ENCODE assay signal across 19 cellular contexts in the genomic region with DNA sequence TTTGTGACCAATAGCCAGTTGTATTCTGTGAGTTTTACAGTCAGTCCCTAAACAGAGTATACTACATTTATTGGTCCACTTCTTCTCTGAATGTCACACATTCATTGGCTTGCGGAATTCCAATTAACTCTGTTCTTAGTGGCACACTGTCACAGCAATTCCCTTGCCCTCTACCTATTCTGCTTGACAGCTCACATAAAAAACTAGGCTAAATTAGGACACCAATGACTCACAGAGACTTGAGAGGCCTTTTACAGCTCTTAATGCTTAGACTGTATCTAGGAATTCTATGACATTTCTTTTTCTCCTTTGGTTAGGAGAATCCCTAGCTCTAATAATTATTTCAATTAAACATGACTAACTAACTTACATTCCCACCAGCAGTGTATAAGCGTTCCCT.
DNase-seq lines count a peak whose midpoint lies in the region; ATAC-seq and TF ChIP-seq lines count a peak whose summit lies in the region.
"Had no signal": no experiment of that assay in that cellular context is flagged by ENCODE, and none has a peak within 500 bp of the region (broad histone marks: within the 10 kb centered on the region; RNA-seq: fewer than 3 reads in every experiment).

No MANE protein-coding gene starts in this region.

- H3K79me2 ChIP-seq in osteoblast (ENCODE audit: insufficient read depth, low read length) = no peaks in the 10 kb centered on the region
- no peaks in the 10 kb centered on the region for H3K79me2 ChIP-seq in GM23338 (replicated peaks; ENCODE audit: insufficient read depth)

- H3K4me3 ChIP-seq in fibroblast of villous mesenchyme (ENCODE audit: low read depth, low read length) (no peak overlapping the region), osteoblast (ENCODE audit: insufficient read depth, low read length) (no peak overlapping the region), GM23338 (no peak overlapping the region), WERI-Rb-1 (ENCODE audit: low read depth, low read length) (no peak overlapping the region)
- H3K4me3 ChIP-seq: BLaER1, psoas muscle, testis had no signal

- H2AFZ ChIP-seq in osteoblast (ENCODE audit: low read length) = no peak overlapping the region
- H2AFZ ChIP-seq in GM23338 = no peak overlapping the region

- DNase-seq in ELR (ENCODE audit: low read depth) (peak; percentile 20), RKO (ENCODE audit: low spot score) (peak; percentile 1), fibroblast of villous mesenchyme (ENCODE audit: low read depth) (peak; percentile 36), osteoblast (ENCODE audit: insufficient read length, low spot score, missing footprints) (peak; percentile 47), GM23338 (ENCODE audit: low spot score) (no peak), WERI-Rb-1 (no peak), glutamatergic neuron (no peak)
- DNase-seq: anterior cingulate cortex; NCI-H1930; NCI-H510A treated with DMSO at 0.1 percent for 48 hours; psoas muscle; SHP77 treated with DMSO at 0.1 percent for 48 hours; stimulated activated CD4-positive, alpha-beta T cell treated with anti-CD3 and anti-CD28 coated beads, Interleukin-12 subunit alpha, Interleukin-12 subunit beta, amount 100 ng/mL, for 4 hours; T-cell; testis had no signal

- H3K4me2 ChIP-seq in osteoblast (ENCODE audit: insufficient read depth, low read length) (no peak overlapping the region), GM23338 (no peak overlapping the region)
- H3K4me2 ChIP-seq: BLaER1 had no signal

- H3K9me3 ChIP-seq in osteoblast (ENCODE audit: low read depth, low read length) (no peaks in the 10 kb centered on the region), WERI-Rb-1 (ENCODE audit: severe bottlenecking) (no peaks in the 10 kb centered on the region)
- H3K9me3 ChIP-seq: BLaER1, psoas muscle, testis had no signal

- H3K27ac Mint-ChIP-seq in GM23338 (no peak overlapping the region), glutamatergic neuron (ENCODE audit: unreplicated experiment) (no peak overlapping the region)
- H3K27ac Mint-ChIP-seq: memory B cell; natural killer cell treated with Interleukin-12 subunit alpha and Interleukin-12 subunit beta and Interleukin-15 and Interleukin-18, amount 100 ng/mL, for 72 hours; T-cell had no signal

- no peaks in the 10 kb centered on the region for H3K27me3 Mint-ChIP-seq in GM23338 (ENCODE audit: insufficient read depth, low read depth, poor library complexity)
- no peaks in the 10 kb centered on the region for H3K27me3 Mint-ChIP-seq in glutamatergic neuron (ENCODE audit: unreplicated experiment)
- H3K27me3 Mint-ChIP-seq: memory B cell; natural killer cell treated with Interleukin-12 subunit alpha and Interleukin-12 subunit beta and Interleukin-15 and Interleukin-18, amount 100 ng/mL, for 72 hours; T-cell had no signal

- H4K20me1 ChIP-seq in osteoblast (ENCODE audit: insufficient read depth, low read length) (no peaks in the 10 kb centered on the region), GM23338 (replicated peaks; ENCODE audit: insufficient read depth) (no peaks in the 10 kb centered on the region)
- H4K20me1 ChIP-seq: BLaER1 had no signal

- H3F3A ChIP-seq in GM23338 (replicated peaks; ENCODE audit: low read depth) = no peaks in the 10 kb centered on the region

- H3K9me3 Mint-ChIP-seq in GM23338 (no peaks in the 10 kb centered on the region), glutamatergic neuron (ENCODE audit: unreplicated experiment) (no peaks in the 10 kb centered on the region)

- H3K27me3 ChIP-seq in osteoblast (ENCODE audit: insufficient read depth, low read length) (no peaks in the 10 kb centered on the region), GM23338 (ENCODE audit: insufficient read depth) (no peaks in the 10 kb centered on the region), WERI-Rb-1 (ENCODE audit: insufficient read depth, low read depth, severe bottlenecking) (no peaks in the 10 kb centered on the region)
- H3K27me3 ChIP-seq: BLaER1, testis had no signal

- H3K4me1 ChIP-seq in osteoblast (ENCODE audit: insufficient read depth, low read length) (peaks cover 5% of the 10 kb centered on the region), GM23338 (ENCODE audit: insufficient read depth) (no peaks in the 10 kb centered on the region)
- H3K4me1 ChIP-seq: BLaER1, psoas muscle, testis had no signal

- no peaks in the 10 kb centered on the region for H3K4me1 Mint-ChIP-seq in GM23338
- H3K4me1 Mint-ChIP-seq in glutamatergic neuron (ENCODE audit: low read depth, unreplicated experiment) = no peaks in the 10 kb centered on the region
- H3K4me1 Mint-ChIP-seq: memory B cell, T-cell had no signal

- H3K27ac ChIP-seq in osteoblast (ENCODE audit: low read depth, low read length) (no peak overlapping the region), GM23338 (ENCODE audit: low read depth) (no peak overlapping the region), WERI-Rb-1 (no peak overlapping the region)
- H3K27ac ChIP-seq: BLaER1, psoas muscle, testis had no signal

- ATAC-seq in HG02973 (IDR thresholded peaks at IDR 0.05; ENCODE audit: unreplicated experiment) (no peak), GM23338 (no peak)
- ATAC-seq: natural killer cell treated with Interleukin-12 subunit alpha and Interleukin-12 subunit beta and Interleukin-15 and Interleukin-18, amount 100 ng/mL, for 72 hours; T-cell had no signal

- no peaks in the 10 kb centered on the region for H3K36me3 Mint-ChIP-seq in GM23338 (ENCODE audit: low read depth)
- no peaks in the 10 kb centered on the region for H3K36me3 Mint-ChIP-seq in glutamatergic neuron (ENCODE audit: unreplicated experiment)
- H3K36me3 Mint-ChIP-seq: memory B cell; natural killer cell treated with Interleukin-12 subunit alpha and Interleukin-12 subunit beta and Interleukin-15 and Interleukin-18, amount 100 ng/mL, for 72 hours; T-cell had no signal

- H3K4me3 Mint-ChIP-seq in GM23338 (no peak overlapping the region), glutamatergic neuron (ENCODE audit: unreplicated experiment) (no peak overlapping the region)
- H3K4me3 Mint-ChIP-seq: memory B cell; natural killer cell treated with Interleukin-12 subunit alpha and Interleukin-12 subunit beta and Interleukin-15 and Interleukin-18, amount 100 ng/mL, for 72 hours; T-cell had no signal

- H3K36me3 ChIP-seq in osteoblast (ENCODE audit: insufficient read depth, low read length) = peaks cover 4% of the 10 kb centered on the region
- no peaks in the 10 kb centered on the region for H3K36me3 ChIP-seq in GM23338 (ENCODE audit: insufficient read depth)
- H3K36me3 ChIP-seq in WERI-Rb-1 = no peaks in the 10 kb centered on the region
- H3K36me3 ChIP-seq: BLaER1 had no signal

- H3K9me2 ChIP-seq in GM23338 (ENCODE audit: insufficient read depth) = no peaks in the 10 kb centered on the region

- no peak for TF ChIP-seq CTCF in fibroblast of villous mesenchyme (IDR thresholded peaks at IDR 0.05; ENCODE audit: insufficient read depth, low read depth, low read length)
- no peak for TF ChIP-seq CTCF in osteoblast (IDR thresholded peaks at IDR 0.05; ENCODE audit: extremely low read depth, low read depth, low read length)
- no peak for TF ChIP-seq CTCF in GM23338 (conservative IDR thresholded peaks at IDR 0.05; ENCODE audit: low read depth in 2 of 2)
- no peak for TF ChIP-seq CTCF in WERI-Rb-1 (IDR thresholded peaks at IDR 0.05; ENCODE audit: low read depth, low read length)
- no peak for TF ChIP-seq CTCF in glutamatergic neuron (IDR thresholded peaks at IDR 0.05; ENCODE audit: partially characterized antibody, unreplicated experiment)

TF ChIP-seq in GM23338, 12 proteins besides CTCF, POLR2A, EP300 and RAD21:
- no peak for TF ChIP-seq EZH2phosphoT487 (IDR thresholded peaks at IDR 0.05; ENCODE audit: unreplicated experiment)
- no peak for TF ChIP-seq JUNB (IDR thresholded peaks at IDR 0.05; ENCODE audit: unreplicated experiment)
- TF ChIP-seq STAT1 (IDR thresholded peaks at IDR 0.05; ENCODE audit: unreplicated experiment) = no peak
- no peak for TF ChIP-seq POLR2AphosphoS5 (IDR thresholded peaks at IDR 0.05; ENCODE audit: low read depth)
- TF ChIP-seq, protein P1, sequence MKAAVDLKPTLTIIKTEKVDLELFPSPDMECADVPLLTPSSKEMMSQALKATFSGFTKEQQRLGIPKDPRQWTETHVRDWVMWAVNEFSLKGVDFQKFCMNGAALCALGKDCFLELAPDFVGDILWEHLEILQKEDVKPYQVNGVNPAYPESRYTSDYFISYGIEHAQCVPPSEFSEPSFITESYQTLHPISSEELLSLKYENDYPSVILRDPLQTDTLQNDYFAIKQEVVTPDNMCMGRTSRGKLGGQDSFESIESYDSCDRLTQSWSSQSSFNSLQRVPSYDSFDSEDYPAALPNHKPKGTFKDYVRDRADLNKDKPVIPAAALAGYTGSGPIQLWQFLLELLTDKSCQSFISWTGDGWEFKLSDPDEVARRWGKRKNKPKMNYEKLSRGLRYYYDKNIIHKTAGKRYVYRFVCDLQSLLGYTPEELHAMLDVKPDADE (IDR thresholded peaks at IDR 0.05) = no peak
- TF ChIP-seq ZNF114 (CRISPR knock-in tag; IDR thresholded peaks at IDR 0.05) = no peak
- TF ChIP-seq ZNF331 (CRISPR knock-in tag; IDR thresholded peaks at IDR 0.05; ENCODE audit: low read depth) = no peak
- TF ChIP-seq EZH2 (IDR thresholded peaks at IDR 0.05; ENCODE audit: low read depth, unreplicated experiment) = no peak
- TF ChIP-seq NANOG (IDR thresholded peaks at IDR 0.05; ENCODE audit: borderline replicate concordance) = no peak

Comparison
In these comparisons a context has a peak if more than half of its experiments do, and no peak if none do; other contexts are left out.
1. DNase-seq: peak in ELR (single experiment), RKO (single experiment), fibroblast of villous mesenchyme (single experiment) and osteoblast (single experiment); none in GM23338 (single experiment), WERI-Rb-1 (single experiment) and glutamatergic neuron (single experiment).